1 cellular context compared by ENCODE assay signal in the genomic region with DNA sequence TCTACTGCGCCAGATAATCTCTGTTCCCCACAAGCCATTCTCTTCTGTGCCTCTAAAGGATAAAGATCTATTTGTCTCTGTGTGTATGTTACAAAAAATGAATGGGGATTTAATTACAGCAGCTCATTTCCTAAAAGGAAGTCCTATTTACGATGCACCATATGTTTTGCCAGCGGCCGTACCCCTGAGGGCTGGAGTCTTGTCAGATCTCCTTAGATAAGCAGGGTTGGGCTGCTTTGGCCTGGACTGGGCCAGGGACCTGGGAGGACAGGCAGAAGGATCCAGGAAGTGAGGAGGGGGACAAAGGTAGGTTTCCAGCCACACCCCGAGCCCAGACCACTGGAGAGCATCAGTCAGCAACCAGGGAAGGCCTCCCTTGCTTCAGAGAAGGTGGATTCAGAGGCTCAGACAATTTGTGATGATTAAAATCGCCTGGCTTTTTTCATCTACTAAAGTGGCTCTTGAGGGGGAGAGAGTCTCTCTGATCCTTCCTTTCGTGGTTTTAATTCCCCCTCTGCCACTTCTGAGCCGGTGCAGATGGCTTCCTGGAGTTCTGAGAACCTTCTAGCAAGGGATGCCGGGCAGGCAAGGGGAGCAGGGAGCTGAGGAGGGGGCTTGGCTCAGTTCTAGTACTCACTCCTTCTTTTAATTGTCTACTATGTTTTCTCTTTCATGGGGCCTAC.
TF ChIP-seq lines count a peak whose summit lies in the region.

No MANE protein-coding gene starts in this region.

TF ChIP-seq in SK-N-SH, 30 proteins besides CTCF, POLR2A, EP300 and RAD21:
- TF ChIP-seq MEF2A (IDR thresholded peaks at IDR 0.05; ENCODE audit: borderline replicate concordance, low read depth) = no peak
- TF ChIP-seq FOXJ3 (CRISPR knock-in tag; IDR thresholded peaks at IDR 0.05) = peak; percentile 96
- TF ChIP-seq, protein P1, sequence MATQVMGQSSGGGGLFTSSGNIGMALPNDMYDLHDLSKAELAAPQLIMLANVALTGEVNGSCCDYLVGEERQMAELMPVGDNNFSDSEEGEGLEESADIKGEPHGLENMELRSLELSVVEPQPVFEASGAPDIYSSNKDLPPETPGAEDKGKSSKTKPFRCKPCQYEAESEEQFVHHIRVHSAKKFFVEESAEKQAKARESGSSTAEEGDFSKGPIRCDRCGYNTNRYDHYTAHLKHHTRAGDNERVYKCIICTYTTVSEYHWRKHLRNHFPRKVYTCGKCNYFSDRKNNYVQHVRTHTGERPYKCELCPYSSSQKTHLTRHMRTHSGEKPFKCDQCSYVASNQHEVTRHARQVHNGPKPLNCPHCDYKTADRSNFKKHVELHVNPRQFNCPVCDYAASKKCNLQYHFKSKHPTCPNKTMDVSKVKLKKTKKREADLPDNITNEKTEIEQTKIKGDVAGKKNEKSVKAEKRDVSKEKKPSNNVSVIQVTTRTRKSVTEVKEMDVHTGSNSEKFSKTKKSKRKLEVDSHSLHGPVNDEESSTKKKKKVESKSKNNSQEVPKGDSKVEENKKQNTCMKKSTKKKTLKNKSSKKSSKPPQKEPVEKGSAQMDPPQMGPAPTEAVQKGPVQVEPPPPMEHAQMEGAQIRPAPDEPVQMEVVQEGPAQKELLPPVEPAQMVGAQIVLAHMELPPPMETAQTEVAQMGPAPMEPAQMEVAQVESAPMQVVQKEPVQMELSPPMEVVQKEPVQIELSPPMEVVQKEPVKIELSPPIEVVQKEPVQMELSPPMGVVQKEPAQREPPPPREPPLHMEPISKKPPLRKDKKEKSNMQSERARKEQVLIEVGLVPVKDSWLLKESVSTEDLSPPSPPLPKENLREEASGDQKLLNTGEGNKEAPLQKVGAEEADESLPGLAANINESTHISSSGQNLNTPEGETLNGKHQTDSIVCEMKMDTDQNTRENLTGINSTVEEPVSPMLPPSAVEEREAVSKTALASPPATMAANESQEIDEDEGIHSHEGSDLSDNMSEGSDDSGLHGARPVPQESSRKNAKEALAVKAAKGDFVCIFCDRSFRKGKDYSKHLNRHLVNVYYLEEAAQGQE (IDR thresholded peaks at IDR 0.05; ENCODE audit: low read depth, low read length) = no peak
- TF ChIP-seq SMC3 (IDR thresholded peaks at IDR 0.05; ENCODE audit: low read depth, low read length) = no peak
- peak; percentile 88 for TF ChIP-seq CHD2 (IDR thresholded peaks at IDR 0.05; ENCODE audit: low read length, partially characterized antibody)
- TF ChIP-seq, protein P2, sequence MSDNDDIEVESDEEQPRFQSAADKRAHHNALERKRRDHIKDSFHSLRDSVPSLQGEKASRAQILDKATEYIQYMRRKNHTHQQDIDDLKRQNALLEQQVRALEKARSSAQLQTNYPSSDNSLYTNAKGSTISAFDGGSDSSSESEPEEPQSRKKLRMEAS (IDR thresholded peaks at IDR 0.05; ENCODE audit: low read depth) = no peak
- no peak for TF ChIP-seq NRF1 (IDR thresholded peaks at IDR 0.05; ENCODE audit: low read depth, low read length)
- peak; percentile 98 for TF ChIP-seq RCOR1 (IDR thresholded peaks at IDR 0.05; ENCODE audit: low read length)
- TF ChIP-seq GABPA (IDR thresholded peaks at IDR 0.05; ENCODE audit: low read depth) = no peak
- no peak for TF ChIP-seq TAF1 (IDR thresholded peaks at IDR 0.05; ENCODE audit: borderline replicate concordance, low read depth, low read length)
- no peak for TF ChIP-seq FOXM1 (IDR thresholded peaks at IDR 0.05; ENCODE audit: low read depth)
- TF ChIP-seq, protein P3, sequence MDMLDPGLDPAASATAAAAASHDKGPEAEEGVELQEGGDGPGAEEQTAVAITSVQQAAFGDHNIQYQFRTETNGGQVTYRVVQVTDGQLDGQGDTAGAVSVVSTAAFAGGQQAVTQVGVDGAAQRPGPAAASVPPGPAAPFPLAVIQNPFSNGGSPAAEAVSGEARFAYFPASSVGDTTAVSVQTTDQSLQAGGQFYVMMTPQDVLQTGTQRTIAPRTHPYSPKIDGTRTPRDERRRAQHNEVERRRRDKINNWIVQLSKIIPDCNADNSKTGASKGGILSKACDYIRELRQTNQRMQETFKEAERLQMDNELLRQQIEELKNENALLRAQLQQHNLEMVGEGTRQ (IDR thresholded peaks at IDR 0.05; ENCODE audit: borderline replicate concordance, low read depth, low read length) = no peak
- TF ChIP-seq, protein P4, sequence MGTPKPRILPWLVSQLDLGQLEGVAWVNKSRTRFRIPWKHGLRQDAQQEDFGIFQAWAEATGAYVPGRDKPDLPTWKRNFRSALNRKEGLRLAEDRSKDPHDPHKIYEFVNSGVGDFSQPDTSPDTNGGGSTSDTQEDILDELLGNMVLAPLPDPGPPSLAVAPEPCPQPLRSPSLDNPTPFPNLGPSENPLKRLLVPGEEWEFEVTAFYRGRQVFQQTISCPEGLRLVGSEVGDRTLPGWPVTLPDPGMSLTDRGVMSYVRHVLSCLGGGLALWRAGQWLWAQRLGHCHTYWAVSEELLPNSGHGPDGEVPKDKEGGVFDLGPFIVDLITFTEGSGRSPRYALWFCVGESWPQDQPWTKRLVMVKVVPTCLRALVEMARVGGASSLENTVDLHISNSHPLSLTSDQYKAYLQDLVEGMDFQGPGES (IDR thresholded peaks at IDR 0.05; ENCODE audit: low read depth, low read length) = no peak
- TF ChIP-seq JUND (IDR thresholded peaks at IDR 0.05) = no peak
- TF ChIP-seq POLR2AphosphoS5 (IDR thresholded peaks at IDR 0.05; ENCODE audit: low read depth, low read length) = peak; percentile 43; the same call in 1 of the 2 replicates
- TF ChIP-seq, protein P5, sequence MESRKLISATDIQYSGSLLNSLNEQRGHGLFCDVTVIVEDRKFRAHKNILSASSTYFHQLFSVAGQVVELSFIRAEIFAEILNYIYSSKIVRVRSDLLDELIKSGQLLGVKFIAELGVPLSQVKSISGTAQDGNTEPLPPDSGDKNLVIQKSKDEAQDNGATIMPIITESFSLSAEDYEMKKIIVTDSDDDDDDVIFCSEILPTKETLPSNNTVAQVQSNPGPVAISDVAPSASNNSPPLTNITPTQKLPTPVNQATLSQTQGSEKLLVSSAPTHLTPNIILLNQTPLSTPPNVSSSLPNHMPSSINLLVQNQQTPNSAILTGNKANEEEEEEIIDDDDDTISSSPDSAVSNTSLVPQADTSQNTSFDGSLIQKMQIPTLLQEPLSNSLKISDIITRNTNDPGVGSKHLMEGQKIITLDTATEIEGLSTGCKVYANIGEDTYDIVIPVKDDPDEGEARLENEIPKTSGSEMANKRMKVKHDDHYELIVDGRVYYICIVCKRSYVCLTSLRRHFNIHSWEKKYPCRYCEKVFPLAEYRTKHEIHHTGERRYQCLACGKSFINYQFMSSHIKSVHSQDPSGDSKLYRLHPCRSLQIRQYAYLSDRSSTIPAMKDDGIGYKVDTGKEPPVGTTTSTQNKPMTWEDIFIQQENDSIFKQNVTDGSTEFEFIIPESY (IDR thresholded peaks at IDR 0.05; ENCODE audit: borderline replicate concordance, low read depth) = no peak
- TF ChIP-seq SIN3A (IDR thresholded peaks at IDR 0.05; ENCODE audit: borderline replicate concordance, low read depth, low read length) = no peak
- TF ChIP-seq RXRA (IDR thresholded peaks at IDR 0.05; ENCODE audit: borderline replicate concordance, low read depth) = no peak
- TF ChIP-seq MXI1 (IDR thresholded peaks at IDR 0.05; ENCODE audit: low read depth, low read length) = no peak
- TF ChIP-seq FOSL2 (IDR thresholded peaks at IDR 0.05; ENCODE audit: borderline replicate concordance, low read depth) = no peak
- no peak for TF ChIP-seq EZH2phosphoT487 (IDR thresholded peaks at IDR 0.05; ENCODE audit: borderline replicate concordance, low read depth)
- TF ChIP-seq YY1 (IDR thresholded peaks at IDR 0.05; ENCODE audit: low read depth) = no peak
- TF ChIP-seq, protein P6, sequence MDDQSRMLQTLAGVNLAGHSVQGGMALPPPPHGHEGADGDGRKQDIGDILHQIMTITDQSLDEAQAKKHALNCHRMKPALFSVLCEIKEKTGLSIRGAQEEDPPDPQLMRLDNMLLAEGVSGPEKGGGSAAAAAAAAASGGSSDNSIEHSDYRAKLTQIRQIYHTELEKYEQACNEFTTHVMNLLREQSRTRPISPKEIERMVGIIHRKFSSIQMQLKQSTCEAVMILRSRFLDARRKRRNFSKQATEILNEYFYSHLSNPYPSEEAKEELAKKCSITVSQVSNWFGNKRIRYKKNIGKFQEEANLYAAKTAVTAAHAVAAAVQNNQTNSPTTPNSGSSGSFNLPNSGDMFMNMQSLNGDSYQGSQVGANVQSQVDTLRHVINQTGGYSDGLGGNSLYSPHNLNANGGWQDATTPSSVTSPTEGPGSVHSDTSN (IDR thresholded peaks at IDR 0.05) = no peak
- TF ChIP-seq NFIC (IDR thresholded peaks at IDR 0.05; ENCODE audit: borderline replicate concordance) = no peak
- TF ChIP-seq ELF1 (IDR thresholded peaks at IDR 0.05) = no peak
- peak; percentile 33 for TF ChIP-seq TCF12 (IDR thresholded peaks at IDR 0.05)
- TF ChIP-seq TEAD4 (IDR thresholded peaks at IDR 0.05; ENCODE audit: borderline replicate concordance, insufficient read depth) = no peak; the same call in 1 of the 2 replicates
- no peak for TF ChIP-seq RFX5 (IDR thresholded peaks at IDR 0.05; ENCODE audit: low read length)
- TF ChIP-seq, protein P7, sequence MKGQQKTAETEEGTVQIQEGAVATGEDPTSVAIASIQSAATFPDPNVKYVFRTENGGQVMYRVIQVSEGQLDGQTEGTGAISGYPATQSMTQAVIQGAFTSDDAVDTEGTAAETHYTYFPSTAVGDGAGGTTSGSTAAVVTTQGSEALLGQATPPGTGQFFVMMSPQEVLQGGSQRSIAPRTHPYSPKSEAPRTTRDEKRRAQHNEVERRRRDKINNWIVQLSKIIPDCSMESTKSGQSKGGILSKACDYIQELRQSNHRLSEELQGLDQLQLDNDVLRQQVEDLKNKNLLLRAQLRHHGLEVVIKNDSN (IDR thresholded peaks at IDR 0.05; ENCODE audit: borderline replicate concordance, low read depth) = no peak
- TF ChIP-seq GATA2 (CRISPR knock-in tag; IDR thresholded peaks at IDR 0.05) = peak; percentile 100
